ENCODE assay signal across 16 cellular contexts in genomic region chr6:3239110-3239830, GRCh38. TPM values are rescaled to one million over a fixed set of nuclear protein-coding genes. Genes with fewer than 3 reads are reported as not detected.
DNase-seq lines count a peak whose midpoint lies in the region; ATAC-seq and TF ChIP-seq lines count a peak whose summit lies in the region.
"Had no signal": no experiment of that assay in that cellular context is flagged by ENCODE, and none has a peak within 500 bp of the region (broad histone marks: within the 10 kb centered on the region; RNA-seq: fewer than 3 reads in every experiment).

No MANE protein-coding gene starts in this region.

- peak; percentile 18 for TF ChIP-seq CTCF in choroid plexus epithelial cell (conservative IDR thresholded peaks at IDR 0.05; ENCODE audit: low read depth, low read length)
- TF ChIP-seq CTCF in mucosa of descending colon (IDR thresholded peaks at IDR 0.05): no peak

- no peaks in the 10 kb centered on the region for H3K9me3 ChIP-seq in mucosa of descending colon
- H3K9me3 ChIP-seq: lower lobe of right lung, neutrophil, testis had no signal

- intact Hi-C loops in mucosa of descending colon (cut with DNase I, micrococcal nuclease): no loop called here

- DNase-seq in ELR (ENCODE audit: low read depth): peak; percentile 40
- peak; percentile 29 for DNase-seq in M059J (ENCODE audit: low read depth)
- no peak for DNase-seq in choroid plexus epithelial cell (ENCODE audit: low read depth)
- no peak for DNase-seq in mucosa of descending colon
- no peak for DNase-seq in T-helper 1 cell
- DNase-seq in occipital lobe (lab: John Stamatoyannopoulos, UW): no peak
- no peak for DNase-seq in OCI-M1 (lab: John Stamatoyannopoulos, UW)
- DNase-seq: activated CD4-positive, CD25-positive, alpha-beta regulatory T cell treated with anti-CD3 and anti-CD28 coated beads, Interleukin-2, amount 50 U/mL, for 72 hours; activated T-cell treated with anti-CD3 and anti-CD28 coated beads, Interleukin-2, amount 50 U/mL, for 48 hours; COR-L47; lower lobe of right lung; NCI-H1694 treated with DMSO at 0.1 percent for 48 hours; NK-92 treated with Interleukin-12 subunit alpha and Interleukin-12 subunit beta, amount 100 ng/mL, for 24 hours; testis had no signal

- no peaks in the 10 kb centered on the region for H3K4me1 ChIP-seq in mucosa of descending colon (ENCODE audit: low read depth)
- H3K4me1 ChIP-seq: lower lobe of right lung, testis had no signal

- peak; percentile 56 for ATAC-seq in mucosa of descending colon
- no peak for ATAC-seq in HG03520 (IDR thresholded peaks at IDR 0.05; ENCODE audit: unreplicated experiment)
- ATAC-seq: lower lobe of right lung had no signal

- H3K4me3 ChIP-seq in choroid plexus epithelial cell (ENCODE audit: low read depth, low read length): no peak overlapping the region
- H3K4me3 ChIP-seq in mucosa of descending colon: no peak overlapping the region
- H3K4me3 ChIP-seq: lower lobe of right lung, testis had no signal

- H3K36me3 ChIP-seq in mucosa of descending colon (ENCODE audit: low read depth): no peaks in the 10 kb centered on the region
- H3K36me3 ChIP-seq: lower lobe of right lung, neutrophil had no signal

RNA-seq across cellular contexts. Expression of gene TUBB2B, which starts 11.8 kb away (rescaled TPM):
- 60.1 and 127 TPM in 2 replicates for total RNA-seq in M059J (2014; rRNA removed; shearing (Covaris generic))
- total RNA-seq in mucosa of descending colon (10 to 100 TPM in 1 of 3 donors, 1 to 10 TPM in 1, under 1 TPM in 1; 0.87 to 18.5 (median 3.6) TPM), occipital lobe (4,324 TPM)

RNA-seq across cellular contexts. Expression of gene PSMG4, which starts 19.5 kb away (rescaled TPM):
- total RNA-seq in M059J (2014; rRNA removed; shearing (Covaris generic)): 29.9 and 35.1 TPM in 2 replicates
- 10 to 100 TPM; 14.8 to 19.8 (median 16.2) TPM for total RNA-seq in mucosa of descending colon
- total RNA-seq in occipital lobe: 28.5 TPM

Comparison
In these comparisons a context has a peak if more than half of its experiments do, and no peak if none do; other contexts are left out.
1. DNase-seq: peak in ELR (single experiment) and M059J (single experiment); none in choroid plexus epithelial cell (single experiment), mucosa of descending colon (0 of 3), T-helper 1 cell (0 of 5), occipital lobe (single experiment) and OCI-M1 (single experiment).
2. RNA of gene TUBB2B, which starts 11.8 kb away (total RNA-seq): 4,324 TPM in occipital lobe (single experiment); 60.1 to 127 TPM in M059J and 0.87 to 18.5 TPM in mucosa of descending colon; every median in the first group is over 10 times any median in the second.